Comparison of ENCODE assay signal across 36 cellular contexts in the genomic region with DNA sequence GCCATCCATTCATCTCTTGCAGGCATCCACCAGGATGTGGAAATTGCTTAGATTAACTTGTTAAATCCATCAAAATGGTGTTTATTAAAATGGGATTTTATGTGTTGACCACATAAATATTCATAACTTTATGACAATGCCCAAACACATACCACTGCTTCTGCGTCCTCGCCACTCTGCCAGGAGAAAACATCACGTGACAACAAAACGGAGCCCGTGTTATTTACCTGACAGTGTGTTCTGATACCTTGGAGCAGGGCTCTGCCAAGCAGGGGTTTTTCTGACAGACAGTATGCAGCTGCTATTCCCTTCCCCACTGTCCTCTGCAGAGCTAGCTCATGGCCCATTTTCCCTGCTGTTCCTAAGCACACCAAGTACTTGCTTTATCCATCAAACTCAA.
"Had no signal": no experiment of that assay in that cellular context is flagged by ENCODE, and none has a peak within 500 bp of the region (broad histone marks: within the 10 kb centered on the region; RNA-seq: fewer than 3 reads in every experiment).

No MANE protein-coding gene starts in this region.

- H3K9me3 ChIP-seq: adrenal gland, body of pancreas, breast epithelium had no signal

- H3K9me3 Mint-ChIP-seq: activated B cell treated with CpG ODN at 0.5 μM for 24 hours; activated CD4-positive, alpha-beta memory T cell treated with anti-CD3 and anti-CD28 coated beads for 36 hours; activated CD4-positive, alpha-beta T cell treated with anti-CD3 and anti-CD28 coated beads, Interleukin-2, amount 10 ng/mL, durations not matched to agents 24 days and 14 days; activated CD8-positive, alpha-beta T cell treated with anti-CD3 and anti-CD28 coated beads for 36 hours; activated naive CD4-positive, alpha-beta T cell treated with anti-CD3 and anti-CD28 coated beads for 36 hours; activated T-cell treated with anti-CD3 and anti-CD28 coated beads, Interleukin-2, amount 50 U/mL, for 72 hours; activated T-helper 1 cell treated with anti-CD3 and anti-CD28 coated beads, Interleukin-12 subunit alpha, Interleukin-12 subunit beta, Interleukin-2, Interleukin-4 antibody, amounts not matched to agents 30 ng/mL and 10 ng/mL and 1 ng/mL, durations not matched to agents 14 hours and 24 hours and 36 hours; activated T-helper 17 cell treated with anti-CD3 and anti-CD28 coated beads, Interleukin-2, amount 50 U/mL, for 72 hours; T-helper 1 cell treated with Interleukin-12 subunit alpha and Interleukin-12 subunit beta and Interleukin-4 antibody, amounts not matched to agents 30 μg/mL and 1 μg/mL, for 36 hours; T-helper 2 cell treated with Interferon-gamma antibody and Interleukin-4, amounts not matched to agents 5 μg/mL and 100 μg/mL, for 36 hours had no signal

- H3K27ac Mint-ChIP-seq: activated B cell treated with CpG ODN at 0.5 μM for 24 hours; activated CD4-positive, alpha-beta memory T cell treated with anti-CD3 and anti-CD28 coated beads for 36 hours; activated CD4-positive, alpha-beta T cell treated with anti-CD3 and anti-CD28 coated beads, Interleukin-2, amount 10 ng/mL, durations not matched to agents 24 days and 14 days; activated CD8-positive, alpha-beta T cell treated with anti-CD3 and anti-CD28 coated beads for 36 hours; activated naive CD4-positive, alpha-beta T cell treated with anti-CD3 and anti-CD28 coated beads for 36 hours; activated naive CD4-positive, alpha-beta T cell treated with anti-CD3 and anti-CD28 coated beads, Interleukin-2, amount 50 U/mL, for 72 hours; activated naive CD8-positive, alpha-beta T cell treated with anti-CD3 and anti-CD28 coated beads for 36 hours; activated T-cell treated with anti-CD3 and anti-CD28 coated beads, Interleukin-2, amount 50 U/mL, for 72 hours; activated T-helper 1 cell treated with anti-CD3 and anti-CD28 coated beads, Interleukin-12 subunit alpha, Interleukin-12 subunit beta, Interleukin-2, Interleukin-4 antibody, amounts not matched to agents 30 ng/mL and 10 ng/mL and 1 ng/mL, durations not matched to agents 14 hours and 24 hours and 36 hours; activated T-helper 17 cell treated with anti-CD3 and anti-CD28 coated beads, Interleukin-2, amount 50 U/mL, for 72 hours; T-helper 1 cell treated with Interleukin-12 subunit alpha and Interleukin-12 subunit beta and Interleukin-4 antibody, amounts not matched to agents 30 μg/mL and 1 μg/mL, for 36 hours; T-helper 2 cell treated with Interferon-gamma antibody and Interleukin-4, amounts not matched to agents 5 μg/mL and 100 μg/mL, for 36 hours had no signal

- H3K4me3 ChIP-seq: adrenal gland, body of pancreas, breast epithelium had no signal

- H3K36me3 Mint-ChIP-seq: activated CD4-positive, alpha-beta memory T cell treated with anti-CD3 and anti-CD28 coated beads for 36 hours; activated naive CD4-positive, alpha-beta T cell treated with anti-CD3 and anti-CD28 coated beads, Interleukin-2, amount 50 U/mL, for 72 hours; activated naive CD8-positive, alpha-beta T cell treated with anti-CD3 and anti-CD28 coated beads for 36 hours had no signal

- H3K4me1 Mint-ChIP-seq: activated B cell treated with CpG ODN at 0.5 μM for 24 hours; activated CD4-positive, alpha-beta T cell treated with anti-CD3 and anti-CD28 coated beads, Interleukin-2, amount 10 ng/mL, durations not matched to agents 24 days and 14 days; activated naive CD8-positive, alpha-beta T cell treated with anti-CD3 and anti-CD28 coated beads for 36 hours; activated T-helper 17 cell treated with anti-CD3 and anti-CD28 coated beads, Interleukin-2, amount 50 U/mL, for 72 hours had no signal

- H3K36me3 ChIP-seq: adrenal gland, brain microvascular endothelial cell, breast epithelium had no signal

- FAIRE-seq: astrocyte, TTC549 had no signal

- H3K27ac ChIP-seq: adrenal gland, body of pancreas, brain microvascular endothelial cell, breast epithelium, VCaP had no signal

- H3K27me3 Mint-ChIP-seq: activated CD4-positive, alpha-beta memory T cell treated with anti-CD3 and anti-CD28 coated beads for 36 hours; activated CD4-positive, alpha-beta T cell treated with anti-CD3 and anti-CD28 coated beads, Interleukin-2, amount 10 ng/mL, durations not matched to agents 24 days and 14 days had no signal

- H3K4me1 ChIP-seq: adrenal gland, body of pancreas, breast epithelium had no signal

- H3K4me3 Mint-ChIP-seq: activated B cell treated with CpG ODN at 0.5 μM for 24 hours; activated CD4-positive, alpha-beta memory T cell treated with anti-CD3 and anti-CD28 coated beads for 36 hours; activated CD4-positive, alpha-beta T cell treated with anti-CD3 and anti-CD28 coated beads, Interleukin-2, amount 10 ng/mL, durations not matched to agents 24 days and 14 days; activated CD8-positive, alpha-beta T cell treated with anti-CD3 and anti-CD28 coated beads for 36 hours; activated naive CD4-positive, alpha-beta T cell treated with anti-CD3 and anti-CD28 coated beads for 36 hours; activated naive CD8-positive, alpha-beta T cell treated with anti-CD3 and anti-CD28 coated beads for 36 hours; activated T-cell treated with anti-CD3 and anti-CD28 coated beads, Interleukin-2, amount 50 U/mL, for 4 hours; activated T-cell treated with anti-CD3 and anti-CD28 coated beads, Interleukin-2, amount 50 U/mL, for 72 hours; activated T-helper 1 cell treated with anti-CD3 and anti-CD28 coated beads, Interleukin-12 subunit alpha, Interleukin-12 subunit beta, Interleukin-2, Interleukin-4 antibody, amounts not matched to agents 30 ng/mL and 10 ng/mL and 1 ng/mL, durations not matched to agents 14 hours and 24 hours and 36 hours; activated T-helper 17 cell treated with anti-CD3 and anti-CD28 coated beads, Interleukin-2, amount 50 U/mL, for 72 hours; T-helper 1 cell treated with Interleukin-12 subunit alpha and Interleukin-12 subunit beta and Interleukin-4 antibody, amounts not matched to agents 30 μg/mL and 1 μg/mL, for 36 hours; T-helper 2 cell treated with Interferon-gamma antibody and Interleukin-4, amounts not matched to agents 5 μg/mL and 100 μg/mL, for 36 hours had no signal

- H3K27me3 ChIP-seq: adrenal gland, body of pancreas, brain microvascular endothelial cell had no signal

- DNase-seq: activated B cell treated with CpG ODN at 0.5 μM for 24 hours; activated CD4-positive, alpha-beta memory T cell treated with anti-CD3 and anti-CD28 coated beads for 36 hours; activated CD4-positive, alpha-beta T cell treated with anti-CD3 and anti-CD28 coated beads for 4 hours; activated CD4-positive, alpha-beta T cell treated with anti-CD3 and anti-CD28 coated beads, Interleukin-2, amount 10 ng/mL, durations not matched to agents 24 days and 14 days; activated CD4-positive, alpha-beta T cell treated with anti-CD3 and anti-CD28 coated beads, Interleukin-2, amount 50 U/mL, for 1 hour; activated CD4-positive, alpha-beta T cell treated with anti-CD3 and anti-CD28 coated beads, Interleukin-2, amount 50 U/mL, for 4 hours; activated CD4-positive, CD25-positive, alpha-beta regulatory T cell treated with anti-CD3 and anti-CD28 coated beads, Interleukin-2, amount 50 U/mL, for 72 hours; activated CD8-positive, alpha-beta memory T cell treated with anti-CD3 and anti-CD28 coated beads, Interleukin-2, amount 50 U/mL, for 4 hours; activated CD8-positive, alpha-beta T cell treated with anti-CD3 and anti-CD28 coated beads for 36 hours; activated effector memory CD4-positive, alpha-beta T cell treated with anti-CD3 and anti-CD28 coated beads, Interleukin-2, amount 50 U/mL, for 16 hours; activated gamma-delta T cell treated with Interleukin-2 at 50 U/mL for 16 hours; activated naive CD4-positive, alpha-beta T cell; activated naive CD4-positive, alpha-beta T cell treated with anti-CD3 and anti-CD28 coated beads for 36 hours; activated naive CD4-positive, alpha-beta T cell treated with anti-CD3 and anti-CD28 coated beads, Interleukin-2, amount 50 U/mL, for 16 hours; activated naive CD8-positive, alpha-beta T cell treated with anti-CD3 and anti-CD28 coated beads for 36 hours; activated T-cell treated with anti-CD3 and anti-CD28 coated beads for 4 hours; activated T-cell treated with anti-CD3 and anti-CD28 coated beads, Interleukin-2, amount 50 U/mL, for 1 hour; activated T-cell treated with anti-CD3 and anti-CD28 coated beads, Interleukin-2, amount 50 U/mL, for 4 hours; activated T-cell treated with anti-CD3 and anti-CD28 coated beads, Interleukin-2, amount 50 U/mL, for 72 hours; adrenal gland; amniotic stem cell; aorta; body of pancreas; brain microvascular endothelial cell; central memory CD4-positive, alpha-beta T cell; T-helper 2 cell; T-helper 9 cell had no signal

- ATAC-seq: activated CD8-positive, alpha-beta T cell treated with anti-CD3 and anti-CD28 coated beads for 36 hours; activated naive CD4-positive, alpha-beta T cell treated with anti-CD3 and anti-CD28 coated beads, Interleukin-2, amount 50 U/mL, for 72 hours; activated T-cell treated with anti-CD3 and anti-CD28 coated beads, Interleukin-2, amount 50 U/mL, for 4 hours; activated T-cell treated with anti-CD3 and anti-CD28 coated beads, Interleukin-2, amount 50 U/mL, for 72 hours; activated T-helper 17 cell treated with anti-CD3 and anti-CD28 coated beads, Interleukin-2, amount 50 U/mL, for 72 hours; body of pancreas had no signal
